ENCODE assay signal across 8 cellular contexts in genomic region chr5:177116631-177117373, GRCh38. TPM values are rescaled to one million over a fixed set of nuclear protein-coding genes. Genes with fewer than 3 reads are reported as not detected.
DNase-seq lines count a peak whose midpoint lies in the region; TF ChIP-seq lines count a peak whose summit lies in the region.

No MANE protein-coding gene starts in this region.

- no peaks in the 10 kb centered on the region for H3F3A ChIP-seq in smooth muscle cell (ENCODE audit: low read depth)

- H3K79me2 ChIP-seq in smooth muscle cell (ENCODE audit: low read depth), result no peaks in the 10 kb centered on the region

- H4K20me1 ChIP-seq in smooth muscle cell (ENCODE audit: low read depth), result no peaks in the 10 kb centered on the region

- peaks cover 10% of the 10 kb centered on the region for H3K27me3 ChIP-seq in iPS-20b (ENCODE audit: insufficient read depth, low read length)
- no peaks in the 10 kb centered on the region for H3K27me3 ChIP-seq in smooth muscle cell (ENCODE audit: low read depth)

- H3K4me3 ChIP-seq in iPS-20b (ENCODE audit: low read length), result peak overlapping the region; percentile 23; the same call in 1 of the 2 replicates
- no peak overlapping the region for H3K4me3 ChIP-seq in smooth muscle cell

- peak overlapping the region; percentile 59 for H2AFZ ChIP-seq in smooth muscle cell (ENCODE audit: low read depth)

- H3K9ac ChIP-seq in iPS-20b (ENCODE audit: low read depth, low read length), result peak overlapping the region; percentile 52; the same call in 1 of the 2 replicates
- H3K9ac ChIP-seq in smooth muscle cell (ENCODE audit: low read depth), result no peak overlapping the region

- H3K9me3 ChIP-seq in iPS-20b (ENCODE audit: insufficient read depth, low read depth, low read length) (no peaks in the 10 kb centered on the region), smooth muscle cell (replicated peaks; ENCODE audit: low read depth) (no peaks in the 10 kb centered on the region)

- DNase-seq in T-helper 22 cell (ENCODE audit: low read depth) (peak; percentile 65), astrocyte of the hippocampus (ENCODE audit: low read depth, low spot score) (peak; percentile 88), smooth muscle cell (lab: John Stamatoyannopoulos, UW; ENCODE audit: unreplicated experiment) (no peak), NCI-H774 (lab: John Stamatoyannopoulos, UW) (no peak), HCEC 1CT (no peak), NCI-H526 treated with DMSO at 0.1 percent for 48 hours (lab: John Stamatoyannopoulos, UW) (no peak)

- no peak overlapping the region for H3K4me2 ChIP-seq in smooth muscle cell

- no peak overlapping the region for H3K27ac ChIP-seq in iPS-20b (ENCODE audit: low read length)
- H3K27ac ChIP-seq in smooth muscle cell (ENCODE audit: low read depth), result no peak overlapping the region

- TF ChIP-seq POLR2A in GM19193 (IDR thresholded peaks at IDR 0.05; ENCODE audit: extremely low read depth, insufficient read depth, insufficient read length), result peak; percentile 57

- H3K4me1 ChIP-seq in iPS-20b (ENCODE audit: insufficient read depth, low read length), result no peaks in the 10 kb centered on the region; the same call in 1 of the 2 replicates
- no peaks in the 10 kb centered on the region for H3K4me1 ChIP-seq in smooth muscle cell (ENCODE audit: low read depth)

- 60% methylated on average over 48 of the region's 49 CpGs for WGBS in smooth muscle cell (ENCODE audit: low lambda C conversion rate)

- H3K36me3 ChIP-seq in iPS-20b (ENCODE audit: insufficient read depth, low read depth, low read length) (no peaks in the 10 kb centered on the region), smooth muscle cell (ENCODE audit: low read depth) (no peaks in the 10 kb centered on the region)

- TF ChIP-seq CTCF in smooth muscle cell (IDR thresholded peaks at IDR 0.05; ENCODE audit: borderline replicate concordance, insufficient read depth, poor library complexity, severe bottlenecking), result no peak

RNA-seq across cellular contexts. Expression of gene NSD1, which starts 16.8 kb away (rescaled TPM):
- 38.2 and 45.2 TPM in 2 replicates for total RNA-seq in smooth muscle cell
- 22.6 and 34.0 TPM in 2 replicates for polyA plus RNA-seq in smooth muscle cell

RNA-seq across cellular contexts. Expression of gene FGFR4, which starts 30.1 kb away (rescaled TPM):
- 0.90 and 1.8 TPM in 2 replicates for total RNA-seq in smooth muscle cell
- polyA plus RNA-seq in smooth muscle cell, result 0.63 and 1.1 TPM in 2 replicates

Comparison
In these comparisons a context has a peak if more than half of its experiments do, and no peak if none do; other contexts are left out.
1. DNase-seq: peak in T-helper 22 cell (single experiment) and astrocyte of the hippocampus (single experiment); none in smooth muscle cell (single experiment), NCI-H774 (single experiment), HCEC 1CT (single experiment) and NCI-H526 treated with DMSO at 0.1 percent for 48 hours (single experiment).